ENCODE assay signal across 9 cellular contexts in the genomic region with DNA sequence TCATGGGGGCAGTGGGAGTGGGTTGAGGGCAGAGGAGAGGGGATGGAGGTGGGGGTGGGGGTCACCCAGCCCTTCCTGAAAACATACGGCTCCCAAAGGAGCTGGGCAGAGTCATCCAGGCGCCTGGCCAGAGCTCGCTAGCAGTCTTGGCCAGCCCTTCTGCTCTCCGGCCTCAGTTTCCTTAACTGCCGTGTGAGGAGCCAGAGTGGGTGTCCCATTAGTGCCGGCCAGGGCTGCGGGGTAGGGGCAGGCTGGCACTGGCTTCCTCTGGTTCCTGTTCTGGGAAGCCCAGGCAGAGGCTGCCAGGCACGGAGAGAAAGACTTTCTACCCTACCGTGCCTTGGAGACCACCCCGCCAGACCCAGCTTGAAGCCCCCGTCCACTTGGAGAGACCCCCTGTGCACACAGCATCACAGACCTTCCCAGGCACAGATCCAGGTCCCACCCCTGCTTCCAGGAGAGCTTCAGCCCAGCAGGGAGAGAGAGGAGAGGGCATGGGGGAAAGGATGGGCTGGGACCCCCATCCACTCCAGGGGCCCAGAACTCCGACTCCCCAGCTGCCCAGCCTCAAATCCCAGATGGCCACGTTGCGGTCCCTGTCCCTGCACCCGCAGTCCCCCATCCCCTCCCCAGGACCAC.
A peak's percentile ranks its signal among the peaks of the same experiment; 100 is the strongest.
DNase-seq lines count a peak whose midpoint lies in the region; ATAC-seq, FAIRE-seq and TF ChIP-seq lines count a peak whose summit lies in the region.
"Had no signal": no experiment of that assay in that cellular context is flagged by ENCODE, and none has a peak within 500 bp of the region (broad histone marks: within the 10 kb centered on the region; RNA-seq: fewer than 3 reads in every experiment).

No MANE protein-coding gene starts in this region.

- 7% methylated on average over 3 of the region's 15 CpGs for WGBS in HepG2 (ENCODE audit: low lambda C conversion rate)

- H3K36me3 ChIP-seq in HUES6 (ENCODE audit: control insufficient read depth, insufficient read depth, low read length) = peaks cover 23% of the 10 kb centered on the region
- peaks cover 5% of the 10 kb centered on the region for H3K36me3 ChIP-seq in astrocyte (ENCODE audit: insufficient read depth, low read length)
- peaks cover 9 to 17% of the 10 kb centered on the region in 2 experiments; a peak in 4 of 5 replicates for H3K36me3 ChIP-seq in HepG2 (replicated peaks in 1 of 2; ENCODE audit: control insufficient read depth in 1 of 2, insufficient read depth in 2 of 2, low read length in 2 of 2)
- H3K36me3 ChIP-seq in stomach smooth muscle (ENCODE audit: control insufficient read depth in 2 of 2, insufficient read depth in 2 of 2, low read length in 2 of 2) = peaks cover 11 to 20% of the 10 kb centered on the region in 2 donors
- peaks cover 3% of the 10 kb centered on the region; the same call in 1 of the 2 replicates for H3K36me3 ChIP-seq in OCI-LY7 (ENCODE audit: insufficient read depth, low read length)
- peaks cover 19% of the 10 kb centered on the region for H3K36me3 ChIP-seq in A673 (ENCODE audit: insufficient read depth, low read length, poor library complexity, severe bottlenecking)

- H4K20me1 ChIP-seq in astrocyte (ENCODE audit: insufficient read depth, low read length) (peaks cover 51% of the 10 kb centered on the region), HepG2 (ENCODE audit: insufficient read depth, low read length) (peaks cover 9% of the 10 kb centered on the region; the same call in 1 of the 2 replicates), OCI-LY7 (ENCODE audit: insufficient read depth, low read length) (no peaks in the 10 kb centered on the region)

- peaks cover 47% of the 10 kb centered on the region for H3K4me1 Mint-ChIP-seq in astrocyte (ENCODE audit: low read depth, unreplicated experiment)

- no peak overlapping the region for H3K27ac ChIP-seq in HUES6 (ENCODE audit: low read depth, low read length)
- H3K27ac ChIP-seq in astrocyte (ENCODE audit: low read depth, low read length) = peak overlapping the region; percentile 96
- H3K27ac ChIP-seq in HepG2 (ENCODE audit: extremely low read length, insufficient read depth, low read length) = peak overlapping the region; percentile 46
- H3K27ac ChIP-seq in stomach smooth muscle (ENCODE audit: low read length) = peak overlapping the region; percentile 88
- H3K27ac ChIP-seq in OCI-LY7 (ENCODE audit: low read depth, low read length, poor library complexity, severe bottlenecking) = no peak overlapping the region
- H3K27ac ChIP-seq in A673 (ENCODE audit: low read depth, low read length, poor library complexity, severe bottlenecking) = no peak overlapping the region
- H3K27ac ChIP-seq: SK-N-MC had no signal

- H3K9ac ChIP-seq in HUES6 (ENCODE audit: low read length) (peak overlapping the region; percentile 32), astrocyte (ENCODE audit: low read length) (peak overlapping the region; percentile 98), HepG2 (ENCODE audit: insufficient read depth, low read depth, low read length) (peak overlapping the region; percentile 71), stomach smooth muscle (ENCODE audit: low read length in 2 of 2) (peak overlapping the region; percentile 61 to 76)

- in situ Hi-C loops in HepG2 (cut with HindIII; ENCODE audit: extremely low pct_ligation_motif_present, low pct_unique_long_range_greater_than_20kb) = no loop called here

- no peaks in the 10 kb centered on the region for H3K9me3 ChIP-seq in HUES6 (ENCODE audit: control insufficient read depth, insufficient read depth, low read depth, low read length)
- no peaks in the 10 kb centered on the region for H3K9me3 ChIP-seq in astrocyte (ENCODE audit: insufficient read depth, low read depth, low read length)
- no peaks in the 10 kb centered on the region for H3K9me3 ChIP-seq in HepG2 (ENCODE audit: low read length)
- H3K9me3 ChIP-seq in stomach smooth muscle (ENCODE audit: control insufficient read depth in 2 of 2, low read length in 2 of 2) = no peaks in the 10 kb centered on the region
- H3K9me3 ChIP-seq in OCI-LY7 (ENCODE audit: low read length) = no peaks in the 10 kb centered on the region
- H3K9me3 ChIP-seq in A673 (ENCODE audit: low read depth, low read length, poor library complexity, severe bottlenecking) = no peaks in the 10 kb centered on the region

- no peak for DNase-seq in astrocyte (ENCODE audit: low read depth)
- DNase-seq in HepG2 (ENCODE audit: low spot score) = no peak
- DNase-seq in OCI-LY7 (ENCODE audit: low spot score) = no peak
- DNase-seq in A673 (ENCODE audit: low spot score) = no peak

- peaks cover 11% of the 10 kb centered on the region for H3K36me3 Mint-ChIP-seq in astrocyte (ENCODE audit: low read depth, unreplicated experiment)

- ATAC-seq in HepG2 (no peak), HG03460 (IDR thresholded peaks at IDR 0.05; ENCODE audit: unreplicated experiment) (no peak)

- BruUV-seq in HepG2 (replicated peaks; lab: Mats Ljungman, UMichigan) = no TSS peak
- BruUV-seq in OCI-LY7 (replicated peaks; lab: Mats Ljungman, UMichigan) = no TSS peak
- BruUV-seq in A673 (replicated peaks; lab: Mats Ljungman, UMichigan) = no TSS peak

- H3K27me3 Mint-ChIP-seq in astrocyte (ENCODE audit: low read depth, unreplicated experiment) = no peaks in the 10 kb centered on the region

- intact Hi-C loops in HepG2 (cut with micrococcal nuclease; ENCODE audit: unreplicated experiment) (loop anchor here (2.0 kb wide), 1 partner anchor 35 kb away; no protein-coding TSS in a partner anchor), OCI-LY7 (cut with micrococcal nuclease; ENCODE audit: unreplicated experiment) (no loop called here), A673 (cut with micrococcal nuclease; ENCODE audit: unreplicated experiment) (no loop called here)

- CTCF ChIA-PET in HepG2 (lab: Yijun Ruan, JAX; ENCODE audit: low intra/inter-chr PET ratio, low total read pairs) (no interaction called here), OCI-LY7 (lab: Charles Lee; ENCODE audit: unreplicated experiment) (interaction anchor here (0.6 kb wide), 1 partner anchor 117 kb away, joined by 4 read pairs; no protein-coding TSS in a partner anchor), A673 (lab: Charles Lee) (interaction anchor here (0.6 to 0.9 kb wide), 3 partner anchors 11 to 364 kb away, joined by 5 to 12 read pairs (median 6); no protein-coding TSS in a partner anchor)

- POLR2A ChIA-PET in HepG2 (lab: Yijun Ruan, JAX) (interaction anchor here (0.7 to 2.7 kb wide), 5 partner anchors 11 to 180 kb away, joined by 3 to 11 read pairs (median 5); no protein-coding TSS in a partner anchor), OCI-LY7 (lab: Charles Lee) (no interaction called here), A673 (lab: Charles Lee; ENCODE audit: low non-redundant PET) (no interaction called here)

- H2AFZ ChIP-seq in astrocyte (ENCODE audit: low read depth, low read length) = no peak overlapping the region
- no peak overlapping the region for H2AFZ ChIP-seq in HepG2 (ENCODE audit: low read length)
- no peak overlapping the region for H2AFZ ChIP-seq in OCI-LY7 (ENCODE audit: low read length)

- no peak for TF ChIP-seq RAD21 in HepG2 (CRISPR knock-in tag; IDR thresholded peaks at IDR 0.05)

- peak overlapping the region; percentile 77 for H3K27ac Mint-ChIP-seq in astrocyte (ENCODE audit: unreplicated experiment)

- peaks cover 68% of the 10 kb centered on the region for H3K79me2 ChIP-seq in astrocyte (ENCODE audit: insufficient read depth, low read length)
- H3K79me2 ChIP-seq in HepG2 (ENCODE audit: insufficient read depth, low read length) = peaks cover 2% of the 10 kb centered on the region
- no peaks in the 10 kb centered on the region for H3K79me2 ChIP-seq in OCI-LY7 (ENCODE audit: insufficient read depth, low read depth, low read length)

- H3K4me3 Mint-ChIP-seq in astrocyte (ENCODE audit: unreplicated experiment) = peak overlapping the region; percentile 86

- H3K27me3 ChIP-seq in HUES6 (ENCODE audit: control insufficient read depth, insufficient read depth, low read length) = no peaks in the 10 kb centered on the region
- no peaks in the 10 kb centered on the region for H3K27me3 ChIP-seq in astrocyte (ENCODE audit: insufficient read depth, low read length)
- H3K27me3 ChIP-seq in HepG2 (ENCODE audit: control insufficient read depth in 1 of 2, insufficient read depth in 2 of 2, low read length in 2 of 2) = no peaks in the 10 kb centered on the region
- H3K27me3 ChIP-seq in stomach smooth muscle (ENCODE audit: control insufficient read depth in 1 of 2, insufficient read depth in 2 of 2, low read length in 2 of 2) = no peaks in the 10 kb centered on the region
- H3K27me3 ChIP-seq in A673 (replicated peaks; ENCODE audit: insufficient read depth, low read depth, low read length, poor library complexity) = no peaks in the 10 kb centered on the region

- TF ChIP-seq EP300 in HepG2 (IDR thresholded peaks at IDR 0.05; ENCODE audit: low read depth in 2 of 2, low read length in 2 of 2) (no peak), HepG2 (CRISPR knock-in tag; IDR thresholded peaks at IDR 0.05; ENCODE audit: borderline replicate concordance) (no peak)

- H3K9me2 ChIP-seq in OCI-LY7 (ENCODE audit: insufficient read depth, low read length) = no peaks in the 10 kb centered on the region

- TF ChIP-seq CTCF in astrocyte (IDR thresholded peaks at IDR 0.05; ENCODE audit: insufficient read depth, low read depth, low read length) = no peak
- no peak for TF ChIP-seq CTCF in HepG2 (CRISPR knock-in tag; IDR thresholded peaks at IDR 0.05)
- TF ChIP-seq CTCF in OCI-LY7 (conservative IDR thresholded peaks at IDR 0.05; ENCODE audit: low read length) = no peak
- TF ChIP-seq CTCF in A673 (conservative IDR thresholded peaks at IDR 0.05; ENCODE audit: low read depth, low read length) = no peak

- H3K9me3 Mint-ChIP-seq in astrocyte (ENCODE audit: unreplicated experiment) = no peaks in the 10 kb centered on the region

- H3K4me1 ChIP-seq in HUES6 (ENCODE audit: control insufficient read depth, insufficient read depth, low read length) = peaks cover 49% of the 10 kb centered on the region
- peaks cover 73% of the 10 kb centered on the region for H3K4me1 ChIP-seq in astrocyte (ENCODE audit: insufficient read depth, low read length)
- H3K4me1 ChIP-seq in HepG2 (ENCODE audit: insufficient read depth, low read length) = peaks cover 32% of the 10 kb centered on the region
- H3K4me1 ChIP-seq in stomach smooth muscle (ENCODE audit: control insufficient read depth, insufficient read depth, low read length) = peaks cover 70% of the 10 kb centered on the region
- peaks cover 22% of the 10 kb centered on the region for H3K4me1 ChIP-seq in OCI-LY7 (ENCODE audit: insufficient read depth, low read length, poor library complexity, severe bottlenecking)
- H3K4me1 ChIP-seq in A673 (ENCODE audit: insufficient read depth, low read length, poor library complexity, severe bottlenecking) = peaks cover 25% of the 10 kb centered on the region

- peak overlapping the region; percentile 35; the same call in 1 of the 2 replicates for H3K4me3 ChIP-seq in HUES6 (ENCODE audit: low read depth, low read length)
- peak overlapping the region; percentile 85 for H3K4me3 ChIP-seq in astrocyte (ENCODE audit: insufficient read depth, low read depth, low read length)
- peak overlapping the region; percentile 56 to 84 (median 72) for H3K4me3 ChIP-seq in HepG2 (replicated peaks in 1 of 3; ENCODE audit: insufficient read depth in 1 of 3, low read depth in 2 of 3, low read length in 3 of 3)
- peak overlapping the region; percentile 60 to 79 for H3K4me3 ChIP-seq in stomach smooth muscle (ENCODE audit: low read length in 2 of 2)
- H3K4me3 ChIP-seq in OCI-LY7 (ENCODE audit: low read depth, low read length, poor library complexity, severe bottlenecking) = no peak overlapping the region
- no peak overlapping the region for H3K4me3 ChIP-seq in A673 (ENCODE audit: low read depth, low read length, poor library complexity, severe bottlenecking)
- H3K4me3 ChIP-seq: SK-N-MC had no signal

- no peak for FAIRE-seq in astrocyte (lab: Jason Lieb, UNC)
- no peak for FAIRE-seq in HepG2 (lab: Jason Lieb, UNC)
- FAIRE-seq: bronchial epithelial cell had no signal

- peak overlapping the region; percentile 100 for H3K4me2 ChIP-seq in astrocyte (ENCODE audit: low read length)
- H3K4me2 ChIP-seq in HepG2 (ENCODE audit: low read depth, low read length) = peak overlapping the region; percentile 95
- no peak overlapping the region; the same call in 1 of the 2 replicates for H3K4me2 ChIP-seq in OCI-LY7 (ENCODE audit: low read length)

- TF ChIP-seq POLR2A in HepG2 (IDR thresholded peaks at IDR 0.05; ENCODE audit: insufficient read depth in 1 of 2, low read depth in 2 of 2, low read length in 2 of 2) = no peak

Comparison
In these comparisons a context has a peak if more than half of its experiments do, and no peak if none do; other contexts are left out.
1. H3K27ac ChIP-seq: peak in astrocyte (single experiment), HepG2 (single experiment) and stomach smooth muscle (single experiment); none in HUES6 (single experiment), OCI-LY7 (single experiment) and A673 (single experiment).
2. H3K4me3 ChIP-seq: peak in HUES6 (single experiment), astrocyte (single experiment), HepG2 (3 of 3) and stomach smooth muscle (2 of 2); none in OCI-LY7 (single experiment) and A673 (single experiment).
3. H3K9ac ChIP-seq: peak in every context shown above with its lines; median percentile 98 in astrocyte; 71 in HepG2; 68 in stomach smooth muscle; 32 in HUES6.